In the genomic region with DNA sequence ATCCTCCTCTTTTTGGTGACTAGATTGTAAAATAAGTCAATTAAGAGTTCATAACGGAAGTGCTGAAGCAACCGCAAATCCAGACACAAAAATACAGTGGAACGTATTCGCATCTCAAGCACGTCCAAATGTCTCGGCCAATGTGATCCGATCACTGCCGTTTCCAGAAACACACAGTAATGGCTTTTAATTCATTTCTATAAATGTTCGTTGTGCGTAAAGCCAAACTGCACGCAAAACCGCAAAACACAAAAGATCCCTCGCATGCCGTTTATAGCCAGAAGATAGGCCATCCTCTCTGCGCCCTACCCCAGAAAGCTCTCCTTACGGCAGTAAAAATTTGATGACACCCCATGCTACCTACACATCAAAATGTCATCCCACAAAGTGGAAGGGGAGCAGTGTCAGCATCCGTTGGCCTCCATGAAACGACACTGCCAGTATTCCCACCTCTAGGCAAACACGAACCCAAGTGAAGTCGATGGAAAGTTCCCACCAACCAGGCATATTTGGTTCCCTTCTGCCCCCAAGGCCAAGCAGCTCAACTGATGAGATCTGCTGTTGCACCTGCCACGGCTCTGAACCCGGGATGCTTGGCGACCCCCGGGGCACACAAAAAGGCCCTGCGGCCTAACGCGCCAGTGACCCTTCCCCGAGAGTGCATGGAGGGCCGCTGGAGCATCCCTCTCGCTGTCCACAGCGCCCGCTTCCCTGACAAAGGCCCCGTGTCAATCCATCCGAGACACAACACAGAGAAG, we compare ENCODE assay signal across 8 cellular contexts. TPM values are rescaled to one million over a fixed set of nuclear protein-coding genes. Genes with fewer than 3 reads are reported as not detected.
DNase-seq lines count a peak whose midpoint lies in the region; ATAC-seq and TF ChIP-seq lines count a peak whose summit lies in the region.

No MANE protein-coding gene starts in this region.

- peak overlapping the region; percentile 60 for H2AFZ ChIP-seq in neural cell (ENCODE audit: low read depth, low read length)

- TF ChIP-seq CTCF in neural cell (IDR thresholded peaks at IDR 0.05; ENCODE audit: poor library complexity, severe bottlenecking): no peak

- H3K4me3 Mint-ChIP-seq in activated CD8-positive, alpha-beta memory T cell treated with anti-CD3 and anti-CD28 coated beads, Interleukin-2, amount 10 ng/mL, durations not matched to agents 7 days and 5 days: peak overlapping the region; percentile 81

- H3F3A ChIP-seq in neural cell (ENCODE audit: insufficient read depth, low read length, poor library complexity, severe bottlenecking): peaks cover 3% of the 10 kb centered on the region

- peak overlapping the region; percentile 34 for H3K4me2 ChIP-seq in neural cell (ENCODE audit: low read length)

- no peak for TF ChIP-seq RAD21 in neural cell (conservative IDR thresholded peaks at IDR 0.05)

- no peak for DNase-seq in activated CD8-positive, alpha-beta memory T cell treated with anti-CD3 and anti-CD28 coated beads, Interleukin-2, amount 10 ng/mL, durations not matched to agents 7 days and 5 days
- DNase-seq in activated CD8-positive, alpha-beta memory T cell treated with anti-CD3 and anti-CD28 coated beads for 24 hours: no peak
- DNase-seq in SJCRH30: peak in 1 of 2 experiments; percentile 22
- no peak for DNase-seq in effector CD8-positive, alpha-beta T cell (lab: John Stamatoyannopoulos, UW)
- DNase-seq in cerebellar nuclear complex (lab: John Stamatoyannopoulos, UW): no peak

- no peaks in the 10 kb centered on the region for H3K9me3 Mint-ChIP-seq in activated CD8-positive, alpha-beta memory T cell treated with anti-CD3 and anti-CD28 coated beads, Interleukin-2, amount 10 ng/mL, durations not matched to agents 7 days and 5 days (ENCODE audit: low read depth)

- H3K27me3 ChIP-seq in SJCRH30 (no peaks in the 10 kb centered on the region), neural cell (ENCODE audit: insufficient read depth, low read depth, low read length) (no peaks in the 10 kb centered on the region)

- H3K9me3 ChIP-seq in SJCRH30 (replicated peaks) (no peaks in the 10 kb centered on the region), neural cell (ENCODE audit: low read length) (no peaks in the 10 kb centered on the region)

- CTCF ChIA-PET in activated CD8-positive, alpha-beta memory T cell treated with anti-CD3 and anti-CD28 coated beads, Interleukin-2, amount 10 ng/mL, durations not matched to agents 7 days and 5 days (lab: Charles Lee): interaction anchor here (1.1 kb wide), 1 partner anchor 10 kb away, joined by 3 read pairs; no protein-coding TSS in a partner anchor

- H3K27me3 Mint-ChIP-seq in activated CD8-positive, alpha-beta memory T cell treated with anti-CD3 and anti-CD28 coated beads, Interleukin-2, amount 10 ng/mL, durations not matched to agents 7 days and 5 days: no peaks in the 10 kb centered on the region

- H4K20me1 ChIP-seq in neural cell (ENCODE audit: insufficient read depth): no peaks in the 10 kb centered on the region

- peak overlapping the region; percentile 76 for H3K4me3 ChIP-seq in SJCRH30
- H3K4me3 ChIP-seq in neural cell (ENCODE audit: low read length): peak overlapping the region; percentile 85

- H3K9me2 ChIP-seq in neural cell (ENCODE audit: insufficient read depth, low read length): no peaks in the 10 kb centered on the region

- peak overlapping the region; percentile 90 for H3K9ac ChIP-seq in neural cell (ENCODE audit: low read length)

- no peaks in the 10 kb centered on the region for H3K4me1 ChIP-seq in SJCRH30

- ATAC-seq in activated CD8-positive, alpha-beta memory T cell treated with anti-CD3 and anti-CD28 coated beads, Interleukin-2, amount 10 ng/mL, durations not matched to agents 7 days and 5 days: no peak
- ATAC-seq in esophagus mucosa (peak; percentile 2), GM19455 (IDR thresholded peaks at IDR 0.05; ENCODE audit: unreplicated experiment) (no peak)

- peaks cover 21% of the 10 kb centered on the region for H3K4me1 Mint-ChIP-seq in activated CD8-positive, alpha-beta memory T cell treated with anti-CD3 and anti-CD28 coated beads, Interleukin-2, amount 10 ng/mL, durations not matched to agents 7 days and 5 days

- H3K36me3 ChIP-seq in SJCRH30 (no peaks in the 10 kb centered on the region), neural cell (ENCODE audit: insufficient read depth, low read length) (no peaks in the 10 kb centered on the region)

- H3K36me3 Mint-ChIP-seq in activated CD8-positive, alpha-beta memory T cell treated with anti-CD3 and anti-CD28 coated beads, Interleukin-2, amount 10 ng/mL, durations not matched to agents 7 days and 5 days: no peaks in the 10 kb centered on the region

- no peak for TF ChIP-seq EP300 in neural cell (conservative IDR thresholded peaks at IDR 0.05; ENCODE audit: poor library complexity, severe bottlenecking)

- peaks cover 56% of the 10 kb centered on the region for H3K79me2 ChIP-seq in neural cell (replicated peaks; ENCODE audit: insufficient read depth, low read length)

- peak overlapping the region; percentile 84 for H3K27ac Mint-ChIP-seq in activated CD8-positive, alpha-beta memory T cell treated with anti-CD3 and anti-CD28 coated beads, Interleukin-2, amount 10 ng/mL, durations not matched to agents 7 days and 5 days

- H3K27ac ChIP-seq in SJCRH30 (no peak overlapping the region), neural cell (ENCODE audit: low read length) (peak overlapping the region; percentile 90)

TF ChIP-seq in neural cell, 6 proteins besides CTCF, POLR2A, EP300 and RAD21:
- TF ChIP-seq SMC3 (conservative IDR thresholded peaks at IDR 0.05; ENCODE audit: poor library complexity): no peak
- no peak for TF ChIP-seq EZH2 (IDR thresholded peaks at IDR 0.05; ENCODE audit: borderline replicate concordance, insufficient read depth, low read length, poor library complexity, severe bottlenecking)

RNA-seq across cellular contexts. Expression of a gene that starts 1.4 kb away (rescaled TPM):
- total RNA-seq in activated CD8-positive, alpha-beta memory T cell treated with anti-CD3 and anti-CD28 coated beads, Interleukin-2, amount 10 ng/mL, durations not matched to agents 7 days and 5 days: 10 to 100 TPM; 49.3 to 55.4 TPM
- 10.0 and 13.1 TPM in 2 replicates for total RNA-seq in SJCRH30 (2014; rRNA removed; shearing (Covaris generic))
- total RNA-seq in esophagus mucosa: 30.5 TPM
- polyA plus RNA-seq in neural cell: 15.8 and 31.0 TPM in 2 replicates
- polyA minus RNA-seq in neural cell: 147 and 149 TPM in 2 replicates

RNA-seq across cellular contexts. Expression of a gene that starts 28.6 kb away (rescaled TPM):
- 1,000 to 10,000 TPM in 1 of 2 experiments, 100 to 1,000 TPM in 1; 778 to 1,078 TPM for total RNA-seq in activated CD8-positive, alpha-beta memory T cell treated with anti-CD3 and anti-CD28 coated beads, Interleukin-2, amount 10 ng/mL, durations not matched to agents 7 days and 5 days
- 2,828 and 2,941 TPM in 2 replicates for total RNA-seq in SJCRH30 (2014; rRNA removed; shearing (Covaris generic))
- 1,486 TPM for total RNA-seq in esophagus mucosa
- 1,383 and 1,647 TPM in 2 replicates for polyA plus RNA-seq in neural cell
- polyA minus RNA-seq in neural cell: 722 and 854 TPM in 2 replicates

RNA-seq across cellular contexts. Expression of a gene that starts 37.9 kb away (rescaled TPM):
- 100 to 1,000 TPM in 1 of 2 experiments, 10 to 100 TPM in 1; 90.9 to 118 TPM for total RNA-seq in activated CD8-positive, alpha-beta memory T cell treated with anti-CD3 and anti-CD28 coated beads, Interleukin-2, amount 10 ng/mL, durations not matched to agents 7 days and 5 days
- 85.1 and 90.6 TPM in 2 replicates for total RNA-seq in SJCRH30 (2014; rRNA removed; shearing (Covaris generic))
- 53.6 TPM for total RNA-seq in esophagus mucosa
- 79.6 and 92.5 TPM in 2 replicates for polyA plus RNA-seq in neural cell
- polyA minus RNA-seq in neural cell: 116 and 135 TPM in 2 replicates
